In the genomic region with DNA sequence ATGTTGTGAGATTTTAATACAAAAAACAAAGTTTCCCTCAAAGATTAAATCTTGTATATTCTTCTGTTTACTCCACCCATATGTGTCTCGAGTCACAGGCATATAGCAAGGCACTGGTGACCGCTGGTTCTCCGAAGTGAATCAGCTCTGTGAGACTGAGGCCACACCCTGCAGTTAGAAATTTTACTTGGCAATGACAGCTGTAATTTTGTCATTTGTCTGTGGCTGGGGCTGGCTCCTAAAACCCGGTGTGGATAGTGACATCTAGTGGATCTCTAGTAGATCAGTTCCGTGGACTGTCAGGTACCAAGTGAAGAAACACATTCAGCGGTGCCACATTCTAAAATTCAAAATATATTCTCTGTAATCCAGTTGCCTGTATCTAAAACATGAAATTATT, we compare ENCODE assay signal across 8 cellular contexts.
A peak's percentile ranks its signal among the peaks of the same experiment; 100 is the strongest.
DNase-seq lines count a peak whose midpoint lies in the region; ATAC-seq and TF ChIP-seq lines count a peak whose summit lies in the region.

No MANE protein-coding gene starts in this region.

- no peak for TF ChIP-seq POLR2A in upper lobe of left lung (IDR thresholded peaks at IDR 0.05)

- H3K36me3 Mint-ChIP-seq in activated CD4-positive, alpha-beta memory T cell treated with anti-CD3 and anti-CD28 coated beads for 36 hours = no peaks in the 10 kb centered on the region

- peak in 2 of 4 donors; percentile 38 to 55 for TF ChIP-seq EP300 in upper lobe of left lung (IDR thresholded peaks at IDR 0.05)

- H3K9ac ChIP-seq in mucosa of stomach (ENCODE audit: low read length) = peak overlapping the region; percentile 16

- peaks cover 15% of the 10 kb centered on the region for H3K4me1 Mint-ChIP-seq in activated CD4-positive, alpha-beta memory T cell treated with anti-CD3 and anti-CD28 coated beads for 36 hours (ENCODE audit: low read depth)

- peak overlapping the region; percentile 26 to 68 (median 57) for H3K27ac ChIP-seq in upper lobe of left lung

- peak; percentile 9 to 17 for DNase-seq in activated CD8-positive, alpha-beta memory T cell treated with anti-CD3 and anti-CD28 coated beads for 1 hour (ENCODE audit: extremely low read depth in 1 of 2, low read depth in 1 of 2)
- no peak for DNase-seq in activated CD8-positive, alpha-beta memory T cell treated with anti-CD3 and anti-CD28 coated beads, Interleukin-2, amount 50 U/mL, for 48 hours
- peak; percentile 67 for DNase-seq in NCI-H526 treated with DMSO at 0.1 percent for 48 hours (lab: John Stamatoyannopoulos, UW)
- DNase-seq in activated CD4-positive, alpha-beta memory T cell treated with anti-CD3 and anti-CD28 coated beads for 36 hours = peak; percentile 71
- DNase-seq in epithelial cell of esophagus (ENCODE audit: low read depth) = peak; percentile 92
- peak in 1 of 2 donors; percentile 81 for DNase-seq in upper lobe of left lung

- 13 to 15% methylated on average over 6 of the region's 6 CpGs for WGBS in upper lobe of left lung, 2 donors

- TF ChIP-seq CTCF in epithelial cell of esophagus (IDR thresholded peaks at IDR 0.05; ENCODE audit: insufficient read depth, low read depth, low read length, missing control alignments) (peak; percentile 72), upper lobe of left lung (IDR thresholded peaks at IDR 0.05) (peak; percentile 23 to 64 (median 54))

- H3K4me1 ChIP-seq in mucosa of stomach (ENCODE audit: control insufficient read depth, insufficient read depth, low read length) (peaks cover 11% of the 10 kb centered on the region), upper lobe of left lung (peaks cover 8 to 14% (median 12%) of the 10 kb centered on the region in 4 donors)

- POLR2A ChIA-PET in activated CD4-positive, alpha-beta memory T cell treated with anti-CD3 and anti-CD28 coated beads for 36 hours (lab: Charles Lee) = interaction anchor here (0.9 kb wide), 1 partner anchor 19 kb away, joined by 3 read pairs; no protein-coding TSS in a partner anchor

- H3K27me3 ChIP-seq in mucosa of stomach (ENCODE audit: control insufficient read depth, insufficient read depth, low read length) (no peaks in the 10 kb centered on the region), upper lobe of left lung (no peaks in the 10 kb centered on the region)

- ATAC-seq in HG03378 (IDR thresholded peaks at IDR 0.05; ENCODE audit: unreplicated experiment) = peak; percentile 82
- ATAC-seq in upper lobe of left lung (ENCODE audit: low FRiP score in 2 of 2) = peak; percentile 90 to 95

- no peak overlapping the region for H3K4me3 Mint-ChIP-seq in activated CD4-positive, alpha-beta memory T cell treated with anti-CD3 and anti-CD28 coated beads for 36 hours

- intact Hi-C loops in activated CD4-positive, alpha-beta memory T cell treated with anti-CD3 and anti-CD28 coated beads for 36 hours (cut with micrococcal nuclease) = loop anchor here (1.0 to 10.0 kb wide), 6 partner anchors 19 to 279 kb away; no protein-coding TSS in a partner anchor

- H3K27me3 Mint-ChIP-seq in activated CD4-positive, alpha-beta memory T cell treated with anti-CD3 and anti-CD28 coated beads for 36 hours = peaks cover 1% of the 10 kb centered on the region

- H3K36me3 ChIP-seq in mucosa of stomach (ENCODE audit: control insufficient read depth, insufficient read depth, low read length) (peaks cover 4% of the 10 kb centered on the region), upper lobe of left lung (peaks cover 8 to 28% (median 14%) of the 10 kb centered on the region in 4 donors)

- no peaks in the 10 kb centered on the region for H3K9me3 ChIP-seq in mucosa of stomach (ENCODE audit: control insufficient read depth, low read length)
- no peaks in the 10 kb centered on the region for H3K9me3 ChIP-seq in upper lobe of left lung

- no peaks in the 10 kb centered on the region for H3K9me3 Mint-ChIP-seq in activated CD4-positive, alpha-beta memory T cell treated with anti-CD3 and anti-CD28 coated beads for 36 hours

- CTCF ChIA-PET in activated CD4-positive, alpha-beta memory T cell treated with anti-CD3 and anti-CD28 coated beads for 36 hours (lab: Charles Lee) = interaction anchor here (0.6 to 1.3 kb wide), 15 partner anchors 11 to 440 kb away, joined by 3 to 8 read pairs (median 4); a partner anchor contains a TSS

- no peak overlapping the region for H3K27ac Mint-ChIP-seq in activated CD4-positive, alpha-beta memory T cell treated with anti-CD3 and anti-CD28 coated beads for 36 hours

- no peak overlapping the region for H3K4me3 ChIP-seq in epithelial cell of esophagus (ENCODE audit: low read length)
- no peak overlapping the region for H3K4me3 ChIP-seq in mucosa of stomach (ENCODE audit: low read length)
- no peak overlapping the region for H3K4me3 ChIP-seq in upper lobe of left lung
